ENCODE assay signal across 21 cellular contexts in genomic region chr14:105426416-105427130, GRCh38. TPM values are rescaled to one million over a fixed set of nuclear protein-coding genes. Genes with fewer than 3 reads are reported as not detected.
"Had no signal": no experiment of that assay in that cellular context is flagged by ENCODE, and none has a peak within 500 bp of the region (broad histone marks: within the 10 kb centered on the region; RNA-seq: fewer than 3 reads in every experiment).

No MANE protein-coding gene starts in this region.

- H3K27me3 ChIP-seq: tibial artery had no signal

- H3K27ac ChIP-seq: parathyroid adenoma, tibial artery, WERI-Rb-1 had no signal

- H3K9ac ChIP-seq: parathyroid adenoma had no signal

- H3K27ac Mint-ChIP-seq: activated naive CD4-positive, alpha-beta T cell treated with anti-CD3 and anti-CD28 coated beads for 36 hours; brain; dendritic cell treated with granulocyte-macrophage colony-stimulating factor and Interleukin-4, amounts not matched to agents 40 ng/mL and 50 ng/mL, for 4 days; nephron had no signal

- H3K9me3 ChIP-seq: tibial artery had no signal

- H2AFZ ChIP-seq: parathyroid adenoma had no signal

- DNase-seq: activated CD4-positive, alpha-beta T cell treated with anti-CD3 and anti-CD28 coated beads for 1 hour; activated CD4-positive, alpha-beta T cell treated with anti-CD3 and anti-CD28 coated beads, Interleukin-2, amount 50 U/mL, for 1 hour; activated CD8-positive, alpha-beta memory T cell treated with anti-CD3 and anti-CD28 coated beads, Interleukin-2, amount 50 U/mL, for 4 hours; activated naive CD4-positive, alpha-beta T cell treated with anti-CD3 and anti-CD28 coated beads for 36 hours; activated T-cell treated with anti-CD3 and anti-CD28 coated beads, Interleukin-2, amount 50 U/mL, for 4 hours; caudate nucleus; effector CD8-positive, alpha-beta T cell; foreskin melanocyte; hypothalamus; stimulated activated CD4-positive, alpha-beta T cell treated with anti-CD3 and anti-CD28 coated beads, Interleukin-12 subunit alpha, Interleukin-12 subunit beta, amount 100 ng/mL, for 4 hours; stimulated activated CD4-positive, alpha-beta T cell treated with anti-CD3 and anti-CD28 coated beads, Interleukin-4, amount 100 ng/mL, for 4 hours; stimulated activated naive CD8-positive, alpha-beta T cell treated with anti-CD3 and anti-CD28 coated beads, Interleukin-15, amount 100 ng/mL, for 72 hours; T-helper 1 cell; tibial artery; WERI-Rb-1 had no signal

- H3K4me1 Mint-ChIP-seq: nephron had no signal

- H3K4me3 Mint-ChIP-seq: activated naive CD4-positive, alpha-beta T cell treated with anti-CD3 and anti-CD28 coated beads for 36 hours; activated T-cell treated with anti-CD3 and anti-CD28 coated beads, Interleukin-2, amount 50 U/mL, for 4 hours; brain; dendritic cell treated with granulocyte-macrophage colony-stimulating factor and Interleukin-4, amounts not matched to agents 40 ng/mL and 50 ng/mL, for 4 days; nephron had no signal

- H3K9me3 Mint-ChIP-seq: activated naive CD4-positive, alpha-beta T cell treated with anti-CD3 and anti-CD28 coated beads for 36 hours; activated T-cell treated with anti-CD3 and anti-CD28 coated beads, Interleukin-2, amount 50 U/mL, for 4 hours; dendritic cell treated with granulocyte-macrophage colony-stimulating factor and Interleukin-4, amounts not matched to agents 40 ng/mL and 50 ng/mL, for 4 days; stimulated activated naive CD8-positive, alpha-beta T cell treated with anti-CD3 and anti-CD28 coated beads, Interleukin-15, amount 100 ng/mL, for 72 hours had no signal

- H3K27me3 Mint-ChIP-seq: dendritic cell treated with granulocyte-macrophage colony-stimulating factor and Interleukin-4, amounts not matched to agents 40 ng/mL and 50 ng/mL, for 4 days; stimulated activated naive CD8-positive, alpha-beta T cell treated with anti-CD3 and anti-CD28 coated beads, Interleukin-15, amount 100 ng/mL, for 72 hours had no signal

- ATAC-seq: activated T-cell treated with anti-CD3 and anti-CD28 coated beads, Interleukin-2, amount 50 U/mL, for 4 hours; esophagus mucosa; right cardiac atrium; stimulated activated naive CD8-positive, alpha-beta T cell treated with anti-CD3 and anti-CD28 coated beads, Interleukin-15, amount 100 ng/mL, for 72 hours had no signal

- H3K4me3 ChIP-seq: tibial artery had no signal

RNA-seq across cellular contexts. Expression of gene CRIP2, which starts 48.0 kb away (rescaled TPM):
- total RNA-seq: activated naive CD4-positive, alpha-beta T cell treated with anti-CD3 and anti-CD28 coated beads for 36 hours had no signal
